1 cellular context compared by ENCODE assay signal in genomic region chrX:102840871-102841705, GRCh38.
TF ChIP-seq lines count a peak whose summit lies in the region.

No MANE protein-coding gene starts in this region.

TF ChIP-seq in WTC11, 78 proteins besides CTCF, POLR2A, EP300 and RAD21 (continued from another document):
- TF ChIP-seq AR (CRISPR knock-in tag; IDR thresholded peaks at IDR 0.05), result no peak
- TF ChIP-seq ZNF263 (CRISPR knock-in tag; IDR thresholded peaks at IDR 0.05; ENCODE audit: low read depth), result no peak
- TF ChIP-seq ZNF396 (CRISPR knock-in tag; IDR thresholded peaks at IDR 0.05; ENCODE audit: borderline replicate concordance), result no peak
- no peak for TF ChIP-seq KAT7 (CRISPR knock-in tag; IDR thresholded peaks at IDR 0.05; ENCODE audit: borderline replicate concordance)
- TF ChIP-seq ATF3 (CRISPR knock-in tag; conservative IDR thresholded peaks at IDR 0.05), result no peak
- TF ChIP-seq, protein P1, sequence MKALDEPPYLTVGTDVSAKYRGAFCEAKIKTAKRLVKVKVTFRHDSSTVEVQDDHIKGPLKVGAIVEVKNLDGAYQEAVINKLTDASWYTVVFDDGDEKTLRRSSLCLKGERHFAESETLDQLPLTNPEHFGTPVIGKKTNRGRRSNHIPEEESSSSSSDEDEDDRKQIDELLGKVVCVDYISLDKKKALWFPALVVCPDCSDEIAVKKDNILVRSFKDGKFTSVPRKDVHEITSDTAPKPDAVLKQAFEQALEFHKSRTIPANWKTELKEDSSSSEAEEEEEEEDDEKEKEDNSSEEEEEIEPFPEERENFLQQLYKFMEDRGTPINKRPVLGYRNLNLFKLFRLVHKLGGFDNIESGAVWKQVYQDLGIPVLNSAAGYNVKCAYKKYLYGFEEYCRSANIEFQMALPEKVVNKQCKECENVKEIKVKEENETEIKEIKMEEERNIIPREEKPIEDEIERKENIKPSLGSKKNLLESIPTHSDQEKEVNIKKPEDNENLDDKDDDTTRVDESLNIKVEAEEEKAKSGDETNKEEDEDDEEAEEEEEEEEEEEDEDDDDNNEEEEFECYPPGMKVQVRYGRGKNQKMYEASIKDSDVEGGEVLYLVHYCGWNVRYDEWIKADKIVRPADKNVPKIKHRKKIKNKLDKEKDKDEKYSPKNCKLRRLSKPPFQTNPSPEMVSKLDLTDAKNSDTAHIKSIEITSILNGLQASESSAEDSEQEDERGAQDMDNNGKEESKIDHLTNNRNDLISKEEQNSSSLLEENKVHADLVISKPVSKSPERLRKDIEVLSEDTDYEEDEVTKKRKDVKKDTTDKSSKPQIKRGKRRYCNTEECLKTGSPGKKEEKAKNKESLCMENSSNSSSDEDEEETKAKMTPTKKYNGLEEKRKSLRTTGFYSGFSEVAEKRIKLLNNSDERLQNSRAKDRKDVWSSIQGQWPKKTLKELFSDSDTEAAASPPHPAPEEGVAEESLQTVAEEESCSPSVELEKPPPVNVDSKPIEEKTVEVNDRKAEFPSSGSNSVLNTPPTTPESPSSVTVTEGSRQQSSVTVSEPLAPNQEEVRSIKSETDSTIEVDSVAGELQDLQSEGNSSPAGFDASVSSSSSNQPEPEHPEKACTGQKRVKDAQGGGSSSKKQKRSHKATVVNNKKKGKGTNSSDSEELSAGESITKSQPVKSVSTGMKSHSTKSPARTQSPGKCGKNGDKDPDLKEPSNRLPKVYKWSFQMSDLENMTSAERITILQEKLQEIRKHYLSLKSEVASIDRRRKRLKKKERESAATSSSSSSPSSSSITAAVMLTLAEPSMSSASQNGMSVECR (CRISPR knock-in tag; IDR thresholded peaks at IDR 0.05; ENCODE audit: borderline replicate concordance), result no peak
- TF ChIP-seq FOXP1 (CRISPR knock-in tag; IDR thresholded peaks at IDR 0.05; ENCODE audit: borderline replicate concordance), result no peak
